In genomic region chr12:7994731-7995205, GRCh38 we compare ENCODE assay signal across 1 cellular context.
TF ChIP-seq lines count a peak whose summit lies in the region.

No MANE protein-coding gene starts in this region.

TF ChIP-seq in GM23338, 12 proteins besides CTCF, POLR2A, EP300 and RAD21 (continued from another document):
- TF ChIP-seq ZNF462 (CRISPR knock-in tag; IDR thresholded peaks at IDR 0.05) (no peak), REST (IDR thresholded peaks at IDR 0.05; ENCODE audit: unreplicated experiment) (no peak)
